18 cellular contexts compared by ENCODE assay signal in genomic region chr1:64550505-64550904, GRCh38.
DNase-seq lines count a peak whose midpoint lies in the region; ATAC-seq and TF ChIP-seq lines count a peak whose summit lies in the region.
"Had no signal": no experiment of that assay in that cellular context is flagged by ENCODE, and none has a peak within 500 bp of the region (broad histone marks: within the 10 kb centered on the region; RNA-seq: fewer than 3 reads in every experiment).

No MANE protein-coding gene starts in this region.

- peaks cover 36% of the 10 kb centered on the region for H3K4me1 ChIP-seq in HEK293 (ENCODE audit: control insufficient read depth, insufficient read depth, low read length)

- H3K9me3 Mint-ChIP-seq in nephron progenitor cell = no peaks in the 10 kb centered on the region
- H3K9me3 Mint-ChIP-seq: memory B cell, neural progenitor cell, type B pancreatic cell had no signal

- peak; percentile 58 for ATAC-seq in T-helper 17 cell
- ATAC-seq in HG02852 (IDR thresholded peaks at IDR 0.05; ENCODE audit: unreplicated experiment) = no peak
- ATAC-seq in omental fat pad (ENCODE audit: low FRiP score) = no peak

- H3K27ac Mint-ChIP-seq in T-helper 17 cell (no peak overlapping the region), nephron progenitor cell (peak overlapping the region; percentile 36)
- H3K27ac Mint-ChIP-seq: memory B cell, neural progenitor cell, type B pancreatic cell had no signal

- H3K36me3 ChIP-seq in HEK293 (ENCODE audit: control insufficient read depth in 2 of 2, insufficient read depth in 1 of 2, low read length in 2 of 2) = peaks cover 0 to 6% of the 10 kb centered on the region in 2 experiments; a peak in 1 of 3 replicates
- H3K36me3 ChIP-seq: esophagus muscularis mucosa, sigmoid colon had no signal

- no peak for TF ChIP-seq CTCF in HEK293 (tag by site-specific recombination; IDR thresholded peaks at IDR 0.05)
- no peak for TF ChIP-seq CTCF in nephron progenitor cell (IDR thresholded peaks at IDR 0.05)
- no peak for TF ChIP-seq CTCF in omental fat pad (IDR thresholded peaks at IDR 0.05)

- no peak overlapping the region for H3K4me3 Mint-ChIP-seq in T-helper 17 cell
- H3K4me3 Mint-ChIP-seq in nephron progenitor cell = no peak overlapping the region
- H3K4me3 Mint-ChIP-seq: memory B cell, neural progenitor cell, type B pancreatic cell had no signal

- H3K27ac ChIP-seq in HEK293 (ENCODE audit: extremely low read depth, low read depth, low read length) = no peak overlapping the region
- H3K27ac ChIP-seq: esophagus muscularis mucosa, neural progenitor cell, PC-9, sigmoid colon had no signal

- H3K36me3 Mint-ChIP-seq in T-helper 17 cell (ENCODE audit: low read depth) (no peaks in the 10 kb centered on the region), nephron progenitor cell (ENCODE audit: low read depth) (peaks cover 40% of the 10 kb centered on the region)
- H3K36me3 Mint-ChIP-seq: memory B cell had no signal

- peak; percentile 12 for DNase-seq in activated CD8-positive, alpha-beta memory T cell treated with anti-CD3 and anti-CD28 coated beads, Interleukin-2, amount 50 U/mL, for 1 hour (ENCODE audit: extremely low read depth)
- no peak for DNase-seq in activated CD8-positive, alpha-beta memory T cell treated with anti-CD3 and anti-CD28 coated beads, Interleukin-2, amount 50 U/mL, for 48 hours
- DNase-seq in T-helper 17 cell = no peak
- DNase-seq in nephron progenitor cell = no peak
- DNase-seq in amygdala (lab: John Stamatoyannopoulos, UW) = no peak
- DNase-seq in omental fat pad (ENCODE audit: low spot score) = no peak
- DNase-seq: glutamatergic neuron; NCI-H524; PC-9; sigmoid colon; SK-N-SH; stimulated activated CD4-positive, alpha-beta T cell treated with anti-CD3 and anti-CD28 coated beads, Interleukin-4, amount 100 ng/mL, for 24 hours had no signal

- no peak overlapping the region for H3K4me3 ChIP-seq in HEK293 (ENCODE audit: low read depth, low read length)
- H3K4me3 ChIP-seq: esophagus muscularis mucosa, neural progenitor cell, PC-9, sigmoid colon had no signal

- POLR2A ChIA-PET in HEK293 (lab: Yijun Ruan, JAX) = no interaction called here

- CTCF ChIA-PET in HEK293 (lab: Yijun Ruan, JAX) = interaction anchor here (0.5 to 0.6 kb wide), 2 partner anchors 34 to 413 kb away, joined by 3 to 5 read pairs; no protein-coding TSS in a partner anchor

- H3K9me3 ChIP-seq in HEK293 (ENCODE audit: control insufficient read depth, insufficient read depth, low read depth, low read length) = no peaks in the 10 kb centered on the region
- H3K9me3 ChIP-seq in T-helper 17 cell (ENCODE audit: control insufficient read depth, low read length, poor library complexity, severe bottlenecking) = peaks cover 4% of the 10 kb centered on the region
- H3K9me3 ChIP-seq: esophagus muscularis mucosa, sigmoid colon, SK-N-SH had no signal

- H3K4me1 Mint-ChIP-seq in T-helper 17 cell = peaks cover 7% of the 10 kb centered on the region
- peaks cover 53% of the 10 kb centered on the region for H3K4me1 Mint-ChIP-seq in nephron progenitor cell
- H3K4me1 Mint-ChIP-seq: memory B cell had no signal

- peaks cover 27% of the 10 kb centered on the region for H3K27me3 Mint-ChIP-seq in T-helper 17 cell
- H3K27me3 Mint-ChIP-seq in nephron progenitor cell (ENCODE audit: low read depth, poor library complexity) = no peaks in the 10 kb centered on the region
- H3K27me3 Mint-ChIP-seq: type B pancreatic cell had no signal

TF ChIP-seq in HEK293, 187 proteins besides CTCF, POLR2A, EP300 and RAD21:
- TF ChIP-seq PRDM1 (tag by site-specific recombination; IDR thresholded peaks at IDR 0.05) (0 out of 2 replicates have a peak, but pooled peaks have one; percentile 9), PRDM6 (tag by site-specific recombination; IDR thresholded peaks at IDR 0.05) (peak; percentile 37; the same call in 1 of the 2 replicates), ZNF549 (tag by site-specific recombination; IDR thresholded peaks at IDR 0.05) (no peak), ZNF148 (tag by site-specific recombination; IDR thresholded peaks at IDR 0.05; ENCODE audit: borderline replicate concordance) (no peak), ZNF449 (tag by site-specific recombination; IDR thresholded peaks at IDR 0.05) (no peak)
